Comparison of ENCODE assay signal across 26 cellular contexts in genomic region chr3:37745079-37745478, GRCh38.
DNase-seq lines count a peak whose midpoint lies in the region; ATAC-seq, FAIRE-seq and TF ChIP-seq lines count a peak whose summit lies in the region.
"Had no signal": no experiment of that assay in that cellular context is flagged by ENCODE, and none has a peak within 500 bp of the region (broad histone marks: within the 10 kb centered on the region; RNA-seq: fewer than 3 reads in every experiment).

No MANE protein-coding gene starts in this region.

- no peak for FAIRE-seq in frontal cortex (lab: Jason Lieb, UNC)
- FAIRE-seq: A204.1, GM12891, H1, HTR-8/SVneo had no signal

- TF ChIP-seq POLR2A in thyroid gland (IDR thresholded peaks at IDR 0.05): no peak
- no peak for TF ChIP-seq POLR2A in prostate gland (IDR thresholded peaks at IDR 0.05)

- no peaks in the 10 kb centered on the region for H3K27me3 ChIP-seq in BLaER1 treated with 17β-estradiol and CSF1 and Interleukin-3, amounts not matched to agents 10 nM and 100 nM
- H3K27me3 ChIP-seq in thyroid gland (no peaks in the 10 kb centered on the region), prostate gland (replicated peaks; ENCODE audit: insufficient read depth) (no peaks in the 10 kb centered on the region)

- TF ChIP-seq CTCF in thyroid gland (IDR thresholded peaks at IDR 0.05): no peak
- no peak for TF ChIP-seq CTCF in prostate gland (IDR thresholded peaks at IDR 0.05)

- no peak overlapping the region for H3K27ac Mint-ChIP-seq in stimulated activated memory B cell treated with anti-CD40 and anti-IgM and Interleukin-4, amounts not matched to agents 10 μg/mL and 1 μg/mL and 100 μg/mL, for 72 hours
- H3K27ac Mint-ChIP-seq: CD8-positive, alpha-beta T cell had no signal

- peaks cover 0 to 6% (median 0%) of the 10 kb centered on the region in 11 experiments; a peak in 1 of 22 replicates for H3K9me3 ChIP-seq in BLaER1 treated with 17β-estradiol and CSF1 and Interleukin-3, amounts not matched to agents 10 nM and 100 nM (replicated peaks in 1 of 11)
- H3K9me3 ChIP-seq in thyroid gland (no peaks in the 10 kb centered on the region), prostate gland (no peaks in the 10 kb centered on the region)

- no peak overlapping the region for H3K4me3 Mint-ChIP-seq in stimulated activated memory B cell treated with anti-CD40 and anti-IgM and Interleukin-4, amounts not matched to agents 10 μg/mL and 1 μg/mL and 100 μg/mL, for 72 hours
- H3K4me3 Mint-ChIP-seq: CD8-positive, alpha-beta T cell had no signal

- intact Hi-C loops in thyroid gland (cut with DNase I): no loop called here
- intact Hi-C loops in prostate gland (cut with DNase I): no loop called here

- WGBS in thyroid gland, 2 donors: 91 to 93% methylated on average over 2 of the region's 2 CpGs
- 98% methylated on average over 2 of the region's 2 CpGs for WGBS in prostate gland

- peaks cover 4% of the 10 kb centered on the region for H3K9me3 Mint-ChIP-seq in stimulated activated memory B cell treated with anti-CD40 and anti-IgM and Interleukin-4, amounts not matched to agents 10 μg/mL and 1 μg/mL and 100 μg/mL, for 72 hours
- H3K9me3 Mint-ChIP-seq: CD8-positive, alpha-beta T cell had no signal

- peaks cover 0 to 61% (median 0%) of the 10 kb centered on the region in 11 experiments; a peak in 4 of 22 replicates for H3K36me3 ChIP-seq in BLaER1 treated with 17β-estradiol and CSF1 and Interleukin-3, amounts not matched to agents 10 nM and 100 nM
- H3K36me3 ChIP-seq in thyroid gland (peaks cover 14 to 17% of the 10 kb centered on the region in 2 donors), prostate gland (no peaks in the 10 kb centered on the region)

- H3K4me1 Mint-ChIP-seq in stimulated activated memory B cell treated with anti-CD40 and anti-IgM and Interleukin-4, amounts not matched to agents 10 μg/mL and 1 μg/mL and 100 μg/mL, for 72 hours: no peaks in the 10 kb centered on the region

- no peak for ATAC-seq in stimulated activated memory B cell treated with anti-CD40 and anti-IgM and Interleukin-4, amounts not matched to agents 10 μg/mL and 1 μg/mL and 100 μg/mL, for 72 hours
- ATAC-seq: CD8-positive, alpha-beta T cell had no signal

- no peak overlapping the region for H3K9ac ChIP-seq in BLaER1 treated with 17β-estradiol and CSF1 and Interleukin-3, amounts not matched to agents 10 nM and 100 nM

- H3K36me3 Mint-ChIP-seq in stimulated activated memory B cell treated with anti-CD40 and anti-IgM and Interleukin-4, amounts not matched to agents 10 μg/mL and 1 μg/mL and 100 μg/mL, for 72 hours: no peaks in the 10 kb centered on the region
- H3K36me3 Mint-ChIP-seq: CD8-positive, alpha-beta T cell had no signal

- DNase-seq in NCI-H82 treated with DMSO at 0.1 percent for 48 hours (lab: John Stamatoyannopoulos, UW; ENCODE audit: unreplicated experiment) (peak; percentile 4), left kidney (ENCODE audit: low read depth, low spot score) (peak; percentile 63), thyroid gland (no peak), prostate gland (ENCODE audit: low spot score) (no peak), frontal cortex (ENCODE audit: low spot score in 2 of 2) (no peak)
- DNase-seq: CD8-positive, alpha-beta T cell; DMS 273 treated with DMSO at 0.1 percent for 48 hours; DMS79; EL; GDM1; HCEC 1CT; KBM-7; NCI-H1105 treated with DMSO at 0.1 percent for 48 hours; NCI-H146; NCI-H2029; NCI-H2227 treated with DMSO at 0.1 percent for 48 hours; NK-92 treated with Interleukin-12 subunit alpha and Interleukin-12 subunit beta, amount 100 ng/mL, for 24 hours; SHP77 had no signal

- H3K4me3 ChIP-seq in BLaER1 treated with 17β-estradiol and CSF1 and Interleukin-3, amounts not matched to agents 10 nM and 100 nM: no peak overlapping the region
- H3K4me3 ChIP-seq in thyroid gland (replicated peaks in 1 of 3) (no peak overlapping the region), prostate gland (no peak overlapping the region)

- H3K4me1 ChIP-seq in BLaER1 treated with 17β-estradiol and CSF1 and Interleukin-3, amounts not matched to agents 10 nM and 100 nM: peaks cover 0 to 13% (median 9%) of the 10 kb centered on the region in 10 experiments; a peak in 11 of 20 replicates
- H3K4me1 ChIP-seq in thyroid gland (peaks cover 19 to 35% of the 10 kb centered on the region in 2 donors), prostate gland (replicated peaks) (no peaks in the 10 kb centered on the region)

- no peak overlapping the region for H3K27ac ChIP-seq in BLaER1 treated with 17β-estradiol and CSF1 and Interleukin-3, amounts not matched to agents 10 nM and 100 nM
- peak overlapping the region; percentile 31 to 74 (median 54) for H3K27ac ChIP-seq in thyroid gland
- no peak overlapping the region for H3K27ac ChIP-seq in prostate gland
- H3K27ac ChIP-seq: C4-2B, RWPE1 had no signal

- peak overlapping the region in 7 of 11 experiments; percentile 11 to 54 (median 20); a peak in 12 of 22 replicates for H3K4me2 ChIP-seq in BLaER1 treated with 17β-estradiol and CSF1 and Interleukin-3, amounts not matched to agents 10 nM and 100 nM

- no peaks in the 10 kb centered on the region for H4K20me1 ChIP-seq in BLaER1 treated with 17β-estradiol and CSF1 and Interleukin-3, amounts not matched to agents 10 nM and 100 nM

- no peaks in the 10 kb centered on the region for H3K27me3 Mint-ChIP-seq in stimulated activated memory B cell treated with anti-CD40 and anti-IgM and Interleukin-4, amounts not matched to agents 10 μg/mL and 1 μg/mL and 100 μg/mL, for 72 hours

Comparison
In these comparisons a context has a peak if more than half of its experiments do, and no peak if none do; other contexts are left out.
1. H3K27ac ChIP-seq: peak in thyroid gland (3 of 3); none in BLaER1 treated with 17β-estradiol and CSF1 and Interleukin-3, amounts not matched to agents 10 nM and 100 nM (0 of 11) and prostate gland (0 of 2).
2. DNase-seq: peak in NCI-H82 treated with DMSO at 0.1 percent for 48 hours (single experiment) and left kidney (single experiment); none in thyroid gland (0 of 2), prostate gland (single experiment) and frontal cortex (0 of 2).